21 cellular contexts compared by ENCODE assay signal in the genomic region with DNA sequence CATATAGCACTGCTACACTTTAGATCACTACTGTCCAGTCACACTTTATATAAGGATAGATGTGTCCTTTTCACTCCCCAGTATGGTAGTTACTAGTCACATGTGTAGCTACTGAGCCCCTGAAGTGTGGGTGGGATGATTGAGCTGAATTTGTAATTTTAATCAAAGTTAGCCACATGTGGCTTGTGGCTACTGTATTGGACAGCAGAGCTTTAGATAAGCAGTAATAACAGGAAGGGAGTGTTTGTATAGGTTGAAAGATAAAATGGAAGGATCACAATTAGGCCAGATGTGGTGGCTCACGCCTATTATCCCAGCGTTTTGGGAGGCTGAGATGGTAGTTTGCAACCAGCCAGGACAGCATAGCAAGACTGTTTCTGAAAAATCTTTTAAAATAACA.
"Had no signal": no experiment of that assay in that cellular context is flagged by ENCODE, and none has a peak within 500 bp of the region (broad histone marks: within the 10 kb centered on the region; RNA-seq: fewer than 3 reads in every experiment).

No MANE protein-coding gene starts in this region.

- H3K9me3 Mint-ChIP-seq: effector memory CD8-positive, alpha-beta T cell; mesothelial cell of epicardium; naive B cell; natural killer cell treated with Interleukin-12 subunit alpha and Interleukin-12 subunit beta and Interleukin-15 and Interleukin-18, amount 100 ng/mL, for 72 hours; neural progenitor cell had no signal

- H3K27me3 Mint-ChIP-seq: effector memory CD8-positive, alpha-beta T cell; naive B cell; natural killer cell treated with Interleukin-12 subunit alpha and Interleukin-12 subunit beta and Interleukin-15 and Interleukin-18, amount 100 ng/mL, for 72 hours; progenitor cell of endocrine pancreas had no signal

- DNase-seq: cortex of kidney; effector memory CD8-positive, alpha-beta T cell; head of caudate nucleus; kidney; mesenchymal stem cell; mucosa of descending colon; naive B cell; stimulated activated CD4-positive, alpha-beta T cell treated with anti-CD3 and anti-CD28 coated beads, Interleukin-12 subunit alpha, Interleukin-12 subunit beta, amount 100 ng/mL, for 4 hours; stimulated activated CD4-positive, alpha-beta T cell treated with anti-CD3 and anti-CD28 coated beads, Interleukin-1b, Interleukin-23, amount 100 ng/mL, for 48 hours; stimulated activated CD4-positive, alpha-beta T cell treated with anti-CD3 and anti-CD28 coated beads, Interleukin-4, amount 100 ng/mL, for 1 hour; stimulated activated CD8-positive, alpha-beta memory T cell treated with anti-CD3 and anti-CD28 coated beads, Interleukin-4, amount 100 ng/mL, for 48 hours; stimulated activated naive CD4-positive, alpha-beta T cell treated with Interleukin-2 at 50 U/mL for 16 hours; stomach; thyroid gland; trophoblast cell had no signal

- H3K4me1 Mint-ChIP-seq: mesothelial cell of epicardium, neural progenitor cell had no signal

- H3K4me3 Mint-ChIP-seq: effector memory CD8-positive, alpha-beta T cell; mesothelial cell of epicardium; naive B cell; natural killer cell treated with Interleukin-12 subunit alpha and Interleukin-12 subunit beta and Interleukin-15 and Interleukin-18, amount 100 ng/mL, for 72 hours; neural progenitor cell had no signal

- H3K36me3 Mint-ChIP-seq: natural killer cell treated with Interleukin-12 subunit alpha and Interleukin-12 subunit beta and Interleukin-15 and Interleukin-18, amount 100 ng/mL, for 72 hours had no signal

- ATAC-seq: effector memory CD8-positive, alpha-beta T cell; left lobe of liver; mucosa of descending colon; natural killer cell treated with Interleukin-12 subunit alpha and Interleukin-12 subunit beta and Interleukin-15 and Interleukin-18, amount 100 ng/mL, for 72 hours; sciatic nerve had no signal

- H3K27ac Mint-ChIP-seq: effector memory CD8-positive, alpha-beta T cell; mesothelial cell of epicardium; naive B cell; natural killer cell treated with Interleukin-12 subunit alpha and Interleukin-12 subunit beta and Interleukin-15 and Interleukin-18, amount 100 ng/mL, for 72 hours; neural progenitor cell; progenitor cell of endocrine pancreas had no signal
